In the genomic region with DNA sequence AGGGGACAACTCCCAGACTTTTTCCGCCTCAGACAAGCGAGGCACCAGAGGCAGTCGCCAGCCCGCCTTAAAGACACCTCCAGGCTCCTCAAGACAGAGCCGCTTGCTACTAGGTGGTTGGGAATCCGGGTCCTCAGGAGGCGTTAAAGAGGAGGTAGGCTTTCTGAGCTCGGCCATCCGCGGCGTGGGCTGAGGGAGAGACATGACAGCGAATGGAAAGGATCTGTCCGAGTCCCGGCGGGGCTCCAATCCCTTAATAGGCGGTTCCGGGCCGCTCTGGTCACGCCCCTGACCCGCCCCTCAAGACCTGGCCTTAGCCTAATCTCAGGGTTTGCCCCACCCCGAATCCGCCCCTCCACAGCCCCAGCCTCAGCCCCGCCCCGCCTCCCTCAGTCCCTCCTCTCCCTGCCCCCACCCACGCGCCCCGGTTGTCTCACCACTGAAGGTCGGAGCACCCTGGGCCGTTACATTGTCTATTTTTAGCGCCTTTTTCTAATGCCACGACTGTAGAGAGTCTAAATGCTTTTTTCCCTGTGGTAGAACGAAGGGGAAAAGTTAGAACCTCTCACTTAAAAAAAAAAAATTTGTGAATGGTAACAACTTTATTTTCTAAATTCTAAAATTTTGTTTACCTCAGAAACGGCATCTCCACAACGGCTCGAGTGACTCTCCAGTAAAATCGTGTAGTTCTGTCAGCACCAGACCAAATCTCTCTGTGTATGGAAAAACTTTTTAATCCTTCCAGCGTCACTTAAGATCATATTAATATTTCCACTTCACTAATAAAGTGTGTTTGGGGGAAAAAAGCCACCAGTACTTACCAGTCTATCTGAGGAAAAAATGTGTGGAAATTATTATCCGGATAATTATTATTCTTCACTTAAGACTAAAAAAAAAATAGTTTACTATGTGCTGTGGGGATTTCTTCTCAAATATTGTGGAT, we compare ENCODE assay signal across 8 cellular contexts. TPM values are rescaled to one million over a fixed set of nuclear protein-coding genes. Genes with fewer than 3 reads are reported as not detected.
DNase-seq lines count a peak whose midpoint lies in the region; ATAC-seq and TF ChIP-seq lines count a peak whose summit lies in the region.

A gene (minus strand): TSS at position 229 of the 943 bp plus-strand sequence. CDS start 25 bp downstream, at position 204.

- H3K27me3 Mint-ChIP-seq in CD14-positive monocyte (ENCODE audit: low read depth in 3 of 3), result peaks cover 24 to 32% (median 31%) of the 10 kb centered on the region in 3 donors

- DNase-seq in Ammon's horn (ENCODE audit: low spot score), result peak; percentile 65
- peak; percentile 64 for DNase-seq in NCI-H226
- DNase-seq in ascending aorta (ENCODE audit: low spot score in 2 of 2), result peak; percentile 16 to 86
- peak; percentile 21 to 32 for DNase-seq in hippocampal formation (lab: John Stamatoyannopoulos, UW)
- DNase-seq in retinal pigment epithelial cell (ENCODE audit: low read depth), result no peak
- no peak for DNase-seq in CD14-positive monocyte (ENCODE audit: low spot score)

- H3K9me3 Mint-ChIP-seq in CD14-positive monocyte, result peaks cover 0 to 6% (median 0%) of the 10 kb centered on the region in 7 donors

- peak; percentile 83 for ATAC-seq in HG02884 (IDR thresholded peaks at IDR 0.05; ENCODE audit: unreplicated experiment)

- H3K36me3 ChIP-seq in ascending aorta, result no peaks in the 10 kb centered on the region

- TF ChIP-seq CTCF in ascending aorta (IDR thresholded peaks at IDR 0.05), result no peak
- no peak for TF ChIP-seq CTCF in retinal pigment epithelial cell (conservative IDR thresholded peaks at IDR 0.05; ENCODE audit: low read depth, low read length)
- no peak for TF ChIP-seq CTCF in CD14-positive monocyte (IDR thresholded peaks at IDR 0.05)

- no peak within 1 kb of the TSS for H3K27ac Mint-ChIP-seq in CD14-positive monocyte

- H3K4me1 Mint-ChIP-seq in CD14-positive monocyte, result peaks cover 3% of the 10 kb centered on the region

- H3K4me3 Mint-ChIP-seq in CD14-positive monocyte, result peak within 1 kb of the TSS in 1 of 2 donors; percentile 69

- H3K27ac ChIP-seq in ascending aorta, result peak within 1 kb of the TSS in 1 of 2 donors; percentile 20

- no peaks in the 10 kb centered on the region for H3K27me3 ChIP-seq in ascending aorta

- H3K4me3 ChIP-seq in ascending aorta (peak within 1 kb of the TSS; percentile 42 to 61), retinal pigment epithelial cell (ENCODE audit: low read length) (peak within 1 kb of the TSS; percentile 72)

- no peaks in the 10 kb centered on the region for H3K9me3 ChIP-seq in ascending aorta

- TF ChIP-seq POLR2A in GM18526 (IDR thresholded peaks at IDR 0.05; ENCODE audit: extremely low read depth, insufficient read length), result peak; percentile 18

- peaks cover 0 to 3% of the 10 kb centered on the region in 2 donors for H3K4me1 ChIP-seq in ascending aorta

- intact Hi-C loops in ascending aorta (cut with DNase I), result loop anchor here (1.0 kb wide), 1 partner anchor 236 kb away; a partner anchor contains a TSS
- intact Hi-C loops in CD14-positive monocyte (cut with micrococcal nuclease), result no loop called here

- H3K36me3 Mint-ChIP-seq in CD14-positive monocyte, result no peaks in the 10 kb centered on the region

RNA-seq across cellular contexts. Expression of the gene that starts here (rescaled TPM):
- not detected for total RNA-seq in ascending aorta
- polyA plus RNA-seq in CD14-positive monocyte, result not detected

Comparison
In these comparisons a context has a peak if more than half of its experiments do, and no peak if none do; other contexts are left out.
1. Peak in DNase-seq and H3K4me3 ChIP-seq in ascending aorta; RNA of the gene not detected or under 1 TPM.
2. DNase-seq: peak in Ammon's horn (single experiment), NCI-H226 (single experiment) and hippocampal formation (2 of 2); none in retinal pigment epithelial cell (single experiment) and CD14-positive monocyte (single experiment).